21 cellular contexts compared by ENCODE assay signal in genomic region chr7:84370114-84370513, GRCh38.
"Had no signal": no experiment of that assay in that cellular context is flagged by ENCODE, and none has a peak within 500 bp of the region (broad histone marks: within the 10 kb centered on the region; RNA-seq: fewer than 3 reads in every experiment).

No MANE protein-coding gene starts in this region.

- DNase-seq: Karpas-422, KG1, MG63, NCI-H1092, NCI-H1105 treated with DMSO at 0.1 percent for 48 hours, NCI-H1417 treated with DMSO at 0.1 percent for 48 hours, NCI-H146, NCI-H1694 treated with DMSO at 0.1 percent for 48 hours, NCI-H1930, NCI-H2081, NCI-H2107, NCI-H2227 treated with DMSO at 0.1 percent for 48 hours, NCI-H510A, NCI-H524 treated with DMSO at 0.1 percent for 48 hours, NCI-H69, NCI-H774, SHP77 treated with DMSO at 0.1 percent for 48 hours, SJCRH30 had no signal

- H3K9me3 ChIP-seq: MG63, SJCRH30 had no signal

- H3K27me3 ChIP-seq: MG63, SJCRH30 had no signal

- H3K27ac ChIP-seq: SJCRH30 had no signal

- ATAC-seq: Panc1, Right ventricle myocardium inferior, SK-N-SH treated with all-trans-retinoic acid at 6 μM for 48 hours had no signal

- H3K36me3 ChIP-seq: MG63, SJCRH30 had no signal

- H3K4me3 ChIP-seq: SJCRH30 had no signal
